In genomic region chr9:37079370-37080164, GRCh38 we compare ENCODE assay signal across 1 cellular context.
TF ChIP-seq lines count a peak whose summit lies in the region.

No MANE protein-coding gene starts in this region.

TF ChIP-seq in HepG2, 621 proteins besides CTCF, POLR2A, EP300 and RAD21 (continued from another document and continues in another):
- TF ChIP-seq ZNF574 (CRISPR knock-in tag; IDR thresholded peaks at IDR 0.05) (peak; percentile 91), ZBTB39 (CRISPR knock-in tag; IDR thresholded peaks at IDR 0.05) (0 out of 2 replicates have a peak, but pooled peaks have one; percentile 51), CSRNP1 (CRISPR knock-in tag; IDR thresholded peaks at IDR 0.05) (peak; percentile 100), KMT2B (CRISPR knock-in tag; IDR thresholded peaks at IDR 0.05) (peak; percentile 87), MTF1 (CRISPR knock-in tag; IDR thresholded peaks at IDR 0.05) (peak; percentile 95), ISL2 (CRISPR knock-in tag; IDR thresholded peaks at IDR 0.05) (peak; percentile 68), FOXK1 (CRISPR knock-in tag; IDR thresholded peaks at IDR 0.05; ENCODE audit: borderline replicate concordance, low read depth) (peak; percentile 38; the same call in 1 of the 2 replicates), ZFP37 (CRISPR knock-in tag; IDR thresholded peaks at IDR 0.05; ENCODE audit: borderline replicate concordance) (peak; percentile 90; the same call in 1 of the 2 replicates), FIP1L1 (IDR thresholded peaks at IDR 0.05; ENCODE audit: borderline replicate concordance, insufficient read depth, low read depth, low read length) (no peak), ATF5 (CRISPR knock-in tag; IDR thresholded peaks at IDR 0.05; ENCODE audit: low read depth) (peak; percentile 99), ZNF264 (CRISPR knock-in tag; IDR thresholded peaks at IDR 0.05) (peak; percentile 87), CREM (IDR thresholded peaks at IDR 0.05) (peak; percentile 78), CREM (CRISPR knock-in tag; IDR thresholded peaks at IDR 0.05) (no peak), E2F2 (CRISPR knock-in tag; IDR thresholded peaks at IDR 0.05; ENCODE audit: borderline replicate concordance) (peak; percentile 94; the same call in 1 of the 2 replicates), SAP130 (CRISPR knock-in tag; IDR thresholded peaks at IDR 0.05; ENCODE audit: low read depth) (peak; percentile 89), FOXP4 (CRISPR knock-in tag; IDR thresholded peaks at IDR 0.05) (peak; percentile 50; the same call in 1 of the 2 replicates), HBP1 (CRISPR knock-in tag; IDR thresholded peaks at IDR 0.05; ENCODE audit: low read depth) (peak; percentile 66; the same call in 1 of the 2 replicates), RNF219 (CRISPR knock-in tag; IDR thresholded peaks at IDR 0.05) (peak; percentile 98), HCFC1 (IDR thresholded peaks at IDR 0.05; ENCODE audit: low read depth, low read length) (peak; percentile 77), CBX5 (CRISPR knock-in tag; IDR thresholded peaks at IDR 0.05; ENCODE audit: borderline replicate concordance) (peak; percentile 97), RBFOX2 (IDR thresholded peaks at IDR 0.05; ENCODE audit: low read depth, low read length) (peak; percentile 84), ZNF432 (CRISPR knock-in tag; IDR thresholded peaks at IDR 0.05; ENCODE audit: borderline replicate concordance) (peak; percentile 76; the same call in 1 of the 2 replicates), CHD4 (IDR thresholded peaks at IDR 0.05; ENCODE audit: borderline replicate concordance, low read length) (peak; percentile 77; the same call in 1 of the 2 replicates), TFE3 (CRISPR knock-in tag; IDR thresholded peaks at IDR 0.05) (peak; percentile 92), THRA (CRISPR knock-in tag; IDR thresholded peaks at IDR 0.05; ENCODE audit: borderline replicate concordance) (peak; percentile 72; the same call in 1 of the 2 replicates), FLYWCH1 (CRISPR knock-in tag; IDR thresholded peaks at IDR 0.05) (0 out of 2 replicates have a peak, but pooled peaks have one; percentile 88), RELA (CRISPR knock-in tag; IDR thresholded peaks at IDR 0.05) (no peak), IKZF4 (CRISPR knock-in tag; IDR thresholded peaks at IDR 0.05; ENCODE audit: borderline replicate concordance, low read depth, not compliant biosample characterization) (peak; percentile 100), DDIT3 (CRISPR knock-in tag; IDR thresholded peaks at IDR 0.05) (no peak), SP2 (CRISPR knock-in tag; IDR thresholded peaks at IDR 0.05) (peak; percentile 39), SSRP1 (CRISPR knock-in tag; IDR thresholded peaks at IDR 0.05) (no peak)
